ENCODE assay signal across 1 cellular context in the genomic region with DNA sequence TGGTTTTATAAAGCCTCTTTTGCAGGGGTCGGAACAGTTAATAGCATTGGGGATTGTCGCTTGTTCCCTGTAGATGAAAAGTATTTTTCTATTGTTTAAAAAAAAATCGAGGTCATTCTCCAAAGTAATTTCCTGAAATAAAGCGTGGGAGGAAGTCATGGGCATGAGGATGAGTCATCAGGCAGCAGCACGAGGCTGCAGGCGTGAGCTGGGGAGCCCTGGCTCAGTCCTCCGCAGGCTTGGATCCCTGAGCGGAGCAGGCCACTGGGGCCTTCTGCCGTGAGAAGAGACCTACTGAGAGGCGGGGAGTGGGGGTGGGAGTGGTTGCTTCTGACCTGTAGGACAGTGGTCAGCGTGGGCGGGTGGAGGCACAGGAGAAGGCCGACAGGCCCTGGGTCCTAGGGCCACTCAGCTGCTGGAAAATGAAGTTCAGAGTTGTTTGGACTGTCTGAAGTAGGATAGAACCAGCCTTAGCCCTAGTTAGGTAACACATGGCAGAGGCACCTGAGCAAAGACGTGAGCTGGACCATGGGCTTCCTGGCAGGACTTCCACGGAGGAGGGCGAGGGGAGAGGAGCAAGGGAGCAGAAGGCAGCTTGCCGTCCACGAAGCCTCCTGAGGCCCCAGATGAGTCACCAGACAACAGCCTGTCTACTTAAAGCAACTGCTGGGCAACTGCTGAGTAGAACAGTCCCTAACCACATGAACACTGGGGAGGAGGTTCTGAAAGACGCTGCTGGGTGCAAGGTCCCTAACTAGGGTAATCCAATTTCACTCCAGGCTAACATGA.
A peak's percentile ranks its signal among the peaks of the same experiment; 100 is the strongest.
TF ChIP-seq lines count a peak whose summit lies in the region.

No MANE protein-coding gene starts in this region.

TF ChIP-seq in Ishikawa, 13 proteins besides CTCF, POLR2A, EP300 and RAD21 (continued from another document):
- no peak for TF ChIP-seq YY1 (IDR thresholded peaks at IDR 0.05; ENCODE audit: low read depth)
- TF ChIP-seq, protein P1, sequence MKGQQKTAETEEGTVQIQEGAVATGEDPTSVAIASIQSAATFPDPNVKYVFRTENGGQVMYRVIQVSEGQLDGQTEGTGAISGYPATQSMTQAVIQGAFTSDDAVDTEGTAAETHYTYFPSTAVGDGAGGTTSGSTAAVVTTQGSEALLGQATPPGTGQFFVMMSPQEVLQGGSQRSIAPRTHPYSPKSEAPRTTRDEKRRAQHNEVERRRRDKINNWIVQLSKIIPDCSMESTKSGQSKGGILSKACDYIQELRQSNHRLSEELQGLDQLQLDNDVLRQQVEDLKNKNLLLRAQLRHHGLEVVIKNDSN (IDR thresholded peaks at IDR 0.05) = peak; percentile 39
TF ChIP-seq in Ishikawa: peak in this region for 7.
